1 cellular context compared by ENCODE assay signal in the genomic region with DNA sequence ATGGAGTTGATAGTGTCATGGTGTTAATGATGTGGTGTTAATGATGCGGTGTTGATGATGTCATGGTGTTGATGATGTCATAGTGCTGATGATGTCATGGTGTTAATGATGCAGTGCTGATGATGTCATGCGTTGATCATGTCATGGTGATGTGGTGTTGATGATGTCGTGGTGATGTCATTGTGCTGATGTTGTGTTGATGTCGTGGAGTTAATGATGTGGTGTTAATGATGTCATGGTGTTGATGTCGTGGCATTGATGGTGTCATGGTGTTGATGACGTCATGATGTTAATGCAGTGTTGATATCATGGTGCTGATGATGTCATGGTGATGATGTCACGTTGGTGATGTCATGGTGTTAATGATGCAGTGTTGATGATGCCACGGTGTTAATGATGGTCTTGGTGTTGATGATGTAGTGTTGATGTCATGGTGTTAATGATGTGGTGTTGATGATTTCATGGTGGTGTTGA.
TF ChIP-seq lines count a peak whose summit lies in the region.

No MANE protein-coding gene starts in this region.

TF ChIP-seq in H1, 55 proteins besides CTCF, POLR2A, EP300 and RAD21 (continued from another document):
- TF ChIP-seq NANOG (IDR thresholded peaks at IDR 0.05; ENCODE audit: insufficient read depth, low read depth, low read length, poor library complexity, severe bottlenecking) (no peak), TEAD4 (IDR thresholded peaks at IDR 0.05; ENCODE audit: low read depth, low read length) (no peak), YY1 (IDR thresholded peaks at IDR 0.05; ENCODE audit: low read depth, low read length) (no peak), CTBP2 (IDR thresholded peaks at IDR 0.05; ENCODE audit: borderline replicate concordance, insufficient read depth, insufficient read length, low read length) (no peak), SP2 (IDR thresholded peaks at IDR 0.05; ENCODE audit: low read length) (no peak), SUZ12 (IDR thresholded peaks at IDR 0.05; ENCODE audit: low read length) (no peak), BCL11A (IDR thresholded peaks at IDR 0.05; ENCODE audit: low read depth in 2 of 2, low read length in 2 of 2) (no peak), TAF7 (optimal IDR thresholded peaks at IDR 0.05; ENCODE audit: borderline replicate concordance, low read depth, low read length) (no peak)
- TF ChIP-seq, protein P1, sequence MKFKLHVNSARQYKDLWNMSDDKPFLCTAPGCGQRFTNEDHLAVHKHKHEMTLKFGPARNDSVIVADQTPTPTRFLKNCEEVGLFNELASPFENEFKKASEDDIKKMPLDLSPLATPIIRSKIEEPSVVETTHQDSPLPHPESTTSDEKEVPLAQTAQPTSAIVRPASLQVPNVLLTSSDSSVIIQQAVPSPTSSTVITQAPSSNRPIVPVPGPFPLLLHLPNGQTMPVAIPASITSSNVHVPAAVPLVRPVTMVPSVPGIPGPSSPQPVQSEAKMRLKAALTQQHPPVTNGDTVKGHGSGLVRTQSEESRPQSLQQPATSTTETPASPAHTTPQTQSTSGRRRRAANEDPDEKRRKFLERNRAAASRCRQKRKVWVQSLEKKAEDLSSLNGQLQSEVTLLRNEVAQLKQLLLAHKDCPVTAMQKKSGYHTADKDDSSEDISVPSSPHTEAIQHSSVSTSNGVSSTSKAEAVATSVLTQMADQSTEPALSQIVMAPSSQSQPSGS (IDR thresholded peaks at IDR 0.05; ENCODE audit: low read length): no peak
- TF ChIP-seq, protein P2, sequence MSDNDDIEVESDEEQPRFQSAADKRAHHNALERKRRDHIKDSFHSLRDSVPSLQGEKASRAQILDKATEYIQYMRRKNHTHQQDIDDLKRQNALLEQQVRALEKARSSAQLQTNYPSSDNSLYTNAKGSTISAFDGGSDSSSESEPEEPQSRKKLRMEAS (IDR thresholded peaks at IDR 0.05): no peak
